10 cellular contexts compared by ENCODE assay signal in genomic region chr16:8849411-8850011, GRCh38. TPM values are rescaled to one million over a fixed set of nuclear protein-coding genes. Genes with fewer than 3 reads are reported as not detected.
DNase-seq lines count a peak whose midpoint lies in the region; ATAC-seq and TF ChIP-seq lines count a peak whose summit lies in the region.
"Had no signal": no experiment of that assay in that cellular context is flagged by ENCODE, and none has a peak within 500 bp of the region (broad histone marks: within the 10 kb centered on the region; RNA-seq: fewer than 3 reads in every experiment).

No MANE protein-coding gene starts in this region.

- H3K36me3 Mint-ChIP-seq in activated T-helper 2 cell treated with anti-CD3 and anti-CD28 coated beads, Interferon-gamma antibody, Interleukin-2, Interleukin-4, amounts not matched to agents 10 μg/mL and 5 μg/mL and 100 μg/mL, durations not matched to agents 14 hours and 24 hours and 36 hours (ENCODE audit: low read depth), result peaks cover 59% of the 10 kb centered on the region

- no peaks in the 10 kb centered on the region for H3K27me3 Mint-ChIP-seq in activated T-helper 2 cell treated with anti-CD3 and anti-CD28 coated beads, Interferon-gamma antibody, Interleukin-2, Interleukin-4, amounts not matched to agents 10 μg/mL and 5 μg/mL and 100 μg/mL, durations not matched to agents 14 hours and 24 hours and 36 hours (ENCODE audit: low read depth)

- no peak for TF ChIP-seq POLR2A in suprapubic skin (IDR thresholded peaks at IDR 0.05)

- 86% methylated on average over 15 of the region's 19 CpGs for whole genome bisulfite sequencing in suprapubic skin

- DNase-seq in cardiac muscle cell (ENCODE audit: low read depth in 1 of 2, low spot score in 1 of 2) (peak in 1 of 2 donors; percentile 84), Right ventricle myocardium inferior (ENCODE audit: missing footprints) (no peak), left ventricle myocardium superior (peak; percentile 27), suprapubic skin (ENCODE audit: low spot score in 2 of 2) (no peak), cerebellum (ENCODE audit: low spot score) (no peak), NCI-H2029 (lab: John Stamatoyannopoulos, UW) (no peak)
- no peak for DNase-seq in activated T-helper 2 cell treated with anti-CD3 and anti-CD28 coated beads, Interferon-gamma antibody, Interleukin-2, Interleukin-4, amounts not matched to agents 10 μg/mL and 5 μg/mL and 100 μg/mL, durations not matched to agents 14 hours and 24 hours and 36 hours (ENCODE audit: low spot score)
- DNase-seq in stimulated activated CD8-positive, alpha-beta memory T cell treated with anti-CD3 and anti-CD28 coated beads, Interleukin-4, amount 100 ng/mL, for 48 hours, result no peak
- DNase-seq: midbrain, OCI-M1 had no signal

- peak overlapping the region; percentile 33 for H3K27ac Mint-ChIP-seq in activated T-helper 2 cell treated with anti-CD3 and anti-CD28 coated beads, Interferon-gamma antibody, Interleukin-2, Interleukin-4, amounts not matched to agents 10 μg/mL and 5 μg/mL and 100 μg/mL, durations not matched to agents 14 hours and 24 hours and 36 hours

- H3K4me1 Mint-ChIP-seq in activated T-helper 2 cell treated with anti-CD3 and anti-CD28 coated beads, Interferon-gamma antibody, Interleukin-2, Interleukin-4, amounts not matched to agents 10 μg/mL and 5 μg/mL and 100 μg/mL, durations not matched to agents 14 hours and 24 hours and 36 hours (ENCODE audit: low read depth), result peaks cover 24% of the 10 kb centered on the region

- no peaks in the 10 kb centered on the region for H3K27me3 ChIP-seq in cardiac muscle cell
- no peaks in the 10 kb centered on the region for H3K27me3 ChIP-seq in suprapubic skin

- intact Hi-C loops in Right ventricle myocardium inferior (cut with DNase I) (no loop called here), left ventricle myocardium superior (cut with micrococcal nuclease) (no loop called here)
- intact Hi-C loops in activated T-helper 2 cell treated with anti-CD3 and anti-CD28 coated beads, Interferon-gamma antibody, Interleukin-2, Interleukin-4, amounts not matched to agents 10 μg/mL and 5 μg/mL and 100 μg/mL, durations not matched to agents 14 hours and 24 hours and 36 hours (cut with micrococcal nuclease), result no loop called here

- TF ChIP-seq CTCF in cardiac muscle cell (IDR thresholded peaks at IDR 0.05; ENCODE audit: low read depth, low read length) (no peak), suprapubic skin (IDR thresholded peaks at IDR 0.05) (no peak)

- peaks cover 11% of the 10 kb centered on the region for H3K36me3 ChIP-seq in cardiac muscle cell
- H3K36me3 ChIP-seq in suprapubic skin, result peaks cover 41% of the 10 kb centered on the region

- H3K4me1 ChIP-seq in cardiac muscle cell (ENCODE audit: low read depth), result no peaks in the 10 kb centered on the region
- H3K4me1 ChIP-seq in suprapubic skin, result peaks cover 8% of the 10 kb centered on the region

- H3K4me3 ChIP-seq in cardiac muscle cell, result no peak overlapping the region
- no peak overlapping the region for H3K4me3 ChIP-seq in suprapubic skin

- H3K9me3 ChIP-seq in cardiac muscle cell (ENCODE audit: low read depth) (no peaks in the 10 kb centered on the region), suprapubic skin (no peaks in the 10 kb centered on the region)

- H3K9me3 Mint-ChIP-seq in activated T-helper 2 cell treated with anti-CD3 and anti-CD28 coated beads, Interferon-gamma antibody, Interleukin-2, Interleukin-4, amounts not matched to agents 10 μg/mL and 5 μg/mL and 100 μg/mL, durations not matched to agents 14 hours and 24 hours and 36 hours, result no peaks in the 10 kb centered on the region

- no peak overlapping the region for H3K4me3 Mint-ChIP-seq in activated T-helper 2 cell treated with anti-CD3 and anti-CD28 coated beads, Interferon-gamma antibody, Interleukin-2, Interleukin-4, amounts not matched to agents 10 μg/mL and 5 μg/mL and 100 μg/mL, durations not matched to agents 14 hours and 24 hours and 36 hours (ENCODE audit: low read depth)

- ATAC-seq in Right ventricle myocardium inferior (no peak), left ventricle myocardium superior (no peak)

- H3K27ac ChIP-seq in cardiac muscle cell, result peak overlapping the region; percentile 23
- peak overlapping the region; percentile 40 for H3K27ac ChIP-seq in suprapubic skin

- no peak for TF ChIP-seq EP300 in suprapubic skin (IDR thresholded peaks at IDR 0.05)

RNA-seq across cellular contexts. Expression of gene CARHSP1, which starts 19.3 kb away (rescaled TPM):
- total RNA-seq in cardiac muscle cell (158 and 165 TPM in 2 replicates), Right ventricle myocardium inferior (32.7 TPM), left ventricle myocardium superior (23.8 TPM), suprapubic skin (10 to 100 TPM; 32.7 to 60.8 (median 41.5) TPM), cerebellum (105 TPM)
- 125 and 174 TPM in 2 replicates for polyA plus RNA-seq in cardiac muscle cell
- total RNA-seq in activated T-helper 2 cell treated with anti-CD3 and anti-CD28 coated beads, Interferon-gamma antibody, Interleukin-2, Interleukin-4, amounts not matched to agents 10 μg/mL and 5 μg/mL and 100 μg/mL, durations not matched to agents 14 hours and 24 hours and 36 hours, result 84.4 and 90.8 TPM in 2 replicates

RNA-seq across cellular contexts. Expression of gene LITAFD, which starts 32.6 kb away (rescaled TPM):
- total RNA-seq in cardiac muscle cell (not detected in 2 replicates), Right ventricle myocardium inferior (not detected), left ventricle myocardium superior (not detected), suprapubic skin (not detected), cerebellum (not detected)
- 0.43 TPM in 1 of 2 replicates, not detected in the other for polyA plus RNA-seq in cardiac muscle cell
- not detected in 2 replicates for total RNA-seq in activated T-helper 2 cell treated with anti-CD3 and anti-CD28 coated beads, Interferon-gamma antibody, Interleukin-2, Interleukin-4, amounts not matched to agents 10 μg/mL and 5 μg/mL and 100 μg/mL, durations not matched to agents 14 hours and 24 hours and 36 hours

RNA-seq across cellular contexts. Expression of gene PMM2, which starts 51.9 kb away (rescaled TPM):
- total RNA-seq in cardiac muscle cell, result 12.2 and 14.2 TPM in 2 replicates
- polyA plus RNA-seq in cardiac muscle cell, result 11.7 and 12.9 TPM in 2 replicates
- 15.9 TPM for total RNA-seq in Right ventricle myocardium inferior
- 62.5 and 67.6 TPM in 2 replicates for total RNA-seq in activated T-helper 2 cell treated with anti-CD3 and anti-CD28 coated beads, Interferon-gamma antibody, Interleukin-2, Interleukin-4, amounts not matched to agents 10 μg/mL and 5 μg/mL and 100 μg/mL, durations not matched to agents 14 hours and 24 hours and 36 hours
- total RNA-seq in left ventricle myocardium superior, result 15.3 TPM
- total RNA-seq in suprapubic skin, result 10 to 100 TPM; 20.0 to 33.0 (median 25.7) TPM
- 14.3 TPM for total RNA-seq in cerebellum

RNA-seq across cellular contexts. Expression of gene TMEM186, which starts 52.1 kb away (rescaled TPM):
- total RNA-seq in cardiac muscle cell (8.1 TPM in 2 replicates), Right ventricle myocardium inferior (13.8 TPM), left ventricle myocardium superior (13.0 TPM), suprapubic skin (1 to 10 TPM; 3.9 to 7.0 (median 5.0) TPM), cerebellum (5.5 TPM)
- 23.9 and 38.3 TPM in 2 replicates for polyA plus RNA-seq in cardiac muscle cell
- total RNA-seq in activated T-helper 2 cell treated with anti-CD3 and anti-CD28 coated beads, Interferon-gamma antibody, Interleukin-2, Interleukin-4, amounts not matched to agents 10 μg/mL and 5 μg/mL and 100 μg/mL, durations not matched to agents 14 hours and 24 hours and 36 hours, result 15.6 and 15.9 TPM in 2 replicates
